Comparison of ENCODE assay signal across 11 cellular contexts in genomic region chr1:230849451-230850194, GRCh38. TPM values are rescaled to one million over a fixed set of nuclear protein-coding genes. Genes with fewer than 3 reads are reported as not detected.
DNase-seq lines count a peak whose midpoint lies in the region; ATAC-seq, FAIRE-seq and TF ChIP-seq lines count a peak whose summit lies in the region.
"Had no signal": no experiment of that assay in that cellular context is flagged by ENCODE, and none has a peak within 500 bp of the region (broad histone marks: within the 10 kb centered on the region; RNA-seq: fewer than 3 reads in every experiment).

No MANE protein-coding gene starts in this region.

- intact Hi-C loops in psoas muscle (cut with DNase I), result no loop called here

- H3K27ac ChIP-seq in SK-N-SH (ENCODE audit: low read depth in 2 of 2, low read length in 1 of 2) (peak overlapping the region; percentile 60; a peak in 3 of 4 replicates), psoas muscle (peak overlapping the region; percentile 53)
- H3K27ac ChIP-seq: HL-60 had no signal

- TF ChIP-seq EP300 in SK-N-SH (IDR thresholded peaks at IDR 0.05; ENCODE audit: borderline replicate concordance in 1 of 2, low read depth in 1 of 2, low read length in 1 of 2), result peak in 1 of 2 experiments; percentile 76; a peak in 1 of 4 replicates

- H3K27me3 Mint-ChIP-seq in activated naive CD4-positive, alpha-beta T cell treated with anti-CD3 and anti-CD28 coated beads, Interleukin-2, amount 10 ng/mL, durations not matched to agents 7 days and 5 days, result no peaks in the 10 kb centered on the region
- H3K27me3 Mint-ChIP-seq: activated CD4-positive, alpha-beta T cell treated with anti-CD3 and anti-CD28 coated beads, Interleukin-2, amount 10 ng/mL, durations not matched to agents 7 days and 5 days had no signal

- H3K4me3 Mint-ChIP-seq in activated naive CD4-positive, alpha-beta T cell treated with anti-CD3 and anti-CD28 coated beads, Interleukin-2, amount 10 ng/mL, durations not matched to agents 7 days and 5 days, result no peak overlapping the region
- H3K4me3 Mint-ChIP-seq: activated CD4-positive, alpha-beta T cell treated with anti-CD3 and anti-CD28 coated beads, Interleukin-2, amount 10 ng/mL, durations not matched to agents 7 days and 5 days had no signal

- H3K4me1 ChIP-seq in SK-N-SH (ENCODE audit: control insufficient read depth in 1 of 2, insufficient read depth in 2 of 2, low read depth in 1 of 2, low read length in 1 of 2) (peaks cover 23 to 30% of the 10 kb centered on the region in 2 experiments; a peak in 3 of 4 replicates), psoas muscle (peaks cover 54% of the 10 kb centered on the region)

- DNase-seq in COLO829 (ENCODE audit: low spot score) (peak; percentile 33), SK-N-SH (no peak), foreskin melanocyte (peak; percentile 88), psoas muscle (peak; percentile 61 to 73), GM19239 (ENCODE audit: insufficient read length, low spot score) (no peak), NCI-H1930 (lab: John Stamatoyannopoulos, UW) (no peak)
- DNase-seq in activated naive CD4-positive, alpha-beta T cell treated with anti-CD3 and anti-CD28 coated beads, Interleukin-2, amount 10 ng/mL, durations not matched to agents 7 days and 5 days, result no peak
- DNase-seq: activated CD4-positive, alpha-beta T cell treated with anti-CD3 and anti-CD28 coated beads, Interleukin-2, amount 10 ng/mL, durations not matched to agents 7 days and 5 days had no signal

- H3K9me3 ChIP-seq in SK-N-SH (no peaks in the 10 kb centered on the region), psoas muscle (no peaks in the 10 kb centered on the region)

- no peak for TF ChIP-seq POLR2A in GM18505 (IDR thresholded peaks at IDR 0.05; ENCODE audit: borderline replicate concordance, extremely low read depth, insufficient read depth, insufficient read length)

- no peaks in the 10 kb centered on the region for H3K4me1 Mint-ChIP-seq in activated naive CD4-positive, alpha-beta T cell treated with anti-CD3 and anti-CD28 coated beads, Interleukin-2, amount 10 ng/mL, durations not matched to agents 7 days and 5 days
- H3K4me1 Mint-ChIP-seq: activated CD4-positive, alpha-beta T cell treated with anti-CD3 and anti-CD28 coated beads, Interleukin-2, amount 10 ng/mL, durations not matched to agents 7 days and 5 days had no signal

- no peaks in the 10 kb centered on the region for H3K36me3 Mint-ChIP-seq in activated naive CD4-positive, alpha-beta T cell treated with anti-CD3 and anti-CD28 coated beads, Interleukin-2, amount 10 ng/mL, durations not matched to agents 7 days and 5 days

- peaks cover 14% of the 10 kb centered on the region; the same call in 1 of the 2 replicates for H3K79me2 ChIP-seq in SK-N-SH (ENCODE audit: insufficient read depth)

- H3K9me3 Mint-ChIP-seq in activated naive CD4-positive, alpha-beta T cell treated with anti-CD3 and anti-CD28 coated beads, Interleukin-2, amount 10 ng/mL, durations not matched to agents 7 days and 5 days, result no peaks in the 10 kb centered on the region
- H3K9me3 Mint-ChIP-seq: activated CD4-positive, alpha-beta T cell treated with anti-CD3 and anti-CD28 coated beads, Interleukin-2, amount 10 ng/mL, durations not matched to agents 7 days and 5 days had no signal

- H3K4me3 ChIP-seq in SK-N-SH (ENCODE audit: low read depth in 2 of 2, low read length in 1 of 2) (no peak overlapping the region), psoas muscle (peak overlapping the region; percentile 7)

- peaks cover 30% of the 10 kb centered on the region for H4K20me1 ChIP-seq in SK-N-SH (ENCODE audit: insufficient read depth)

- POLR2A ChIA-PET in SK-N-SH (lab: Yijun Ruan, JAX), result no interaction called here

- TF ChIP-seq CTCF in SK-N-SH (IDR thresholded peaks at IDR 0.05) (no peak), psoas muscle (IDR thresholded peaks at IDR 0.05) (no peak)

- H3K27ac Mint-ChIP-seq in activated naive CD4-positive, alpha-beta T cell treated with anti-CD3 and anti-CD28 coated beads, Interleukin-2, amount 10 ng/mL, durations not matched to agents 7 days and 5 days, result no peak overlapping the region
- H3K27ac Mint-ChIP-seq: activated CD4-positive, alpha-beta T cell treated with anti-CD3 and anti-CD28 coated beads, Interleukin-2, amount 10 ng/mL, durations not matched to agents 7 days and 5 days had no signal

- no peak overlapping the region; the same call in 1 of the 2 replicates for H3K9ac ChIP-seq in SK-N-SH

- H3K36me3 ChIP-seq in SK-N-SH (replicated peaks in 1 of 2; ENCODE audit: control insufficient read depth in 1 of 2, insufficient read depth in 2 of 2, low read length in 1 of 2) (peaks cover 12 to 15% of the 10 kb centered on the region in 2 experiments), psoas muscle (ENCODE audit: insufficient read depth in 1 of 2, low read depth in 1 of 2) (peaks cover 0 to 22% of the 10 kb centered on the region in 2 donors)

- no peak overlapping the region for H2AFZ ChIP-seq in SK-N-SH (ENCODE audit: low read depth)

- H3F3A ChIP-seq in SK-N-SH (replicated peaks; ENCODE audit: insufficient read depth), result peaks cover 8% of the 10 kb centered on the region

- no peaks in the 10 kb centered on the region for H3K27me3 ChIP-seq in SK-N-SH (ENCODE audit: insufficient read depth)
- no peaks in the 10 kb centered on the region for H3K27me3 ChIP-seq in psoas muscle (ENCODE audit: insufficient read depth in 3 of 3, low read length in 2 of 3)

- ATAC-seq in psoas muscle (peak; percentile 74 to 85 (median 75)), GM18505 (IDR thresholded peaks at IDR 0.05; ENCODE audit: unreplicated experiment) (no peak)

- H3K4me2 ChIP-seq in SK-N-SH, result peak overlapping the region; percentile 67

- WGBS in SK-N-SH (ENCODE audit: low lambda C conversion rate), result 37% methylated on average over 11 of the region's 13 CpGs
- WGBS in psoas muscle, 3 donors, result 26 to 35% (median 29%) methylated on average over 13 of the region's 13 CpGs

- TF ChIP-seq RAD21 in SK-N-SH (IDR thresholded peaks at IDR 0.05; ENCODE audit: low read length), result no peak

- H3K9me2 ChIP-seq in SK-N-SH, result no peaks in the 10 kb centered on the region

- CTCF ChIA-PET in SK-N-SH (lab: Yijun Ruan, JAX), result interaction anchor here (0.5 to 1.6 kb wide), 2 partner anchors 23 to 440 kb away, joined by 3 read pairs; no protein-coding TSS in a partner anchor
- CTCF ChIA-PET in activated naive CD4-positive, alpha-beta T cell treated with anti-CD3 and anti-CD28 coated beads, Interleukin-2, amount 10 ng/mL, durations not matched to agents 7 days and 5 days (lab: Charles Lee), result no interaction called here

- FAIRE-seq in GM19239 (lab: Jason Lieb, UNC), result no peak
- FAIRE-seq: keratinocyte had no signal

TF ChIP-seq in SK-N-SH, 30 proteins besides CTCF, POLR2A, EP300 and RAD21 (continues in another document):
- TF ChIP-seq PBX3 (IDR thresholded peaks at IDR 0.05) (peak; percentile 92), TEAD4 (IDR thresholded peaks at IDR 0.05; ENCODE audit: borderline replicate concordance, insufficient read depth) (peak; percentile 91), SMC3 (IDR thresholded peaks at IDR 0.05; ENCODE audit: low read depth, low read length) (no peak), USF2 (IDR thresholded peaks at IDR 0.05; ENCODE audit: borderline replicate concordance, low read depth, low read length) (no peak), NFIC (IDR thresholded peaks at IDR 0.05; ENCODE audit: borderline replicate concordance) (peak; percentile 99), MAX (IDR thresholded peaks at IDR 0.05; ENCODE audit: low read depth) (0 out of 2 replicates have a peak, but pooled peaks have one; percentile 47), POLR2AphosphoS5 (IDR thresholded peaks at IDR 0.05; ENCODE audit: low read depth, low read length) (peak; percentile 56; the same call in 1 of the 2 replicates), TAF1 (IDR thresholded peaks at IDR 0.05; ENCODE audit: borderline replicate concordance, low read depth, low read length) (no peak), RXRA (IDR thresholded peaks at IDR 0.05; ENCODE audit: borderline replicate concordance, low read depth) (0 out of 2 replicates have a peak, but pooled peaks have one; percentile 60), FOSL2 (IDR thresholded peaks at IDR 0.05; ENCODE audit: borderline replicate concordance, low read depth) (peak; percentile 82)

RNA-seq across cellular contexts. Expression of gene C1orf198, which starts 18.7 kb away (rescaled TPM):
- 12.3 and 19.4 TPM in 2 replicates for polyA plus RNA-seq in SK-N-SH (2012; rRNA removed)
- polyA plus RNA-seq in SK-N-SH (2012; cell fraction: cytosol; rRNA removed), result 12.2 and 15.5 TPM in 2 replicates
- 52.5 and 59.9 TPM in 2 replicates for polyA plus RNA-seq in SK-N-SH (2012; cell fraction: nucleus; rRNA removed)
- 100 to 1,000 TPM in 2 of 4 donors, 10 to 100 TPM in 2; 32.0 to 122 (median 86.7) TPM for total RNA-seq in psoas muscle
- polyA plus RNA-seq in psoas muscle, result 10 to 100 TPM; 44.6 to 99.6 (median 81.8) TPM

Comparison
In these comparisons a context has a peak if more than half of its experiments do, and no peak if none do; other contexts are left out.
1. DNase-seq: peak in COLO829 (single experiment), foreskin melanocyte (single experiment) and psoas muscle (2 of 2); none in SK-N-SH (single experiment), GM19239 (single experiment), NCI-H1930 (0 of 2) and activated naive CD4-positive, alpha-beta T cell treated with anti-CD3 and anti-CD28 coated beads, Interleukin-2, amount 10 ng/mL, durations not matched to agents 7 days and 5 days (single experiment).